16 cellular contexts compared by ENCODE assay signal in the genomic region with DNA sequence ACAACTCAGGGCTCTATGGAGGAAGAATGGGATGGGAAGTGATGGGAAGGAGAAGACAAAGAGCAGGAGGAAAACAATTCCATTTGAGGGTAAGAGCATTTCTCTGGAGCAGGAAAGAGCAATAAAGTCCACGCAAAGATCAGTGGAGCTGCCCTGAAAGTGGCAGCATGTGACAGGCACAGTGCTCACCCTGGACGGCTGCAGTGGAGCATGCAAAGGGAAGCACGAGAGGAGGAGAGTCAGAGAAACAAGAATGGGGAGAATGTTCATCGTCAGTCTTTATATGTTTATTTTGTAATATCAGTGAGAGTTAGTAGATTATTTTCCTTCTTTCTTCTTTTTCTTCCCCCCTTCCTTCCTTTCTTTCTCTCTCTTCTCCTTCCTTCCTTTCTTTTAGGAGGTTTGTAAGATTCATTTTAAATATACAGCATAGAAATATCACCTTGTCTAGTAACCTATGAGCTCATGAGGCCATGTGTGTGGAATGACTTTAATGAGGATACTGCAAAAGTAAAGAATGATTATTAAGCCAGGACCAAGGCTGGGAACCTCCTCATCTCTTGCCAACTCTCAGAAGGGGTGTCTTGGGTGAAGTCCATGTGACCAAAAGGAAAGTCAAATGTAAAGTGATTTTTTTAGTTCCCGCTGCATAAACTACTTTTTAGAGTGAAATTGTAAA.
A peak's percentile ranks its signal among the peaks of the same experiment; 100 is the strongest.
DNase-seq lines count a peak whose midpoint lies in the region; ATAC-seq and TF ChIP-seq lines count a peak whose summit lies in the region.
"Had no signal": no experiment of that assay in that cellular context is flagged by ENCODE, and none has a peak within 500 bp of the region (broad histone marks: within the 10 kb centered on the region; RNA-seq: fewer than 3 reads in every experiment).

No MANE protein-coding gene starts in this region.

- DNase-seq in NCI-H82 (lab: John Stamatoyannopoulos, UW) (peak; percentile 6), NCI-H82 treated with DMSO at 0.1 percent for 48 hours (lab: John Stamatoyannopoulos, UW; ENCODE audit: unreplicated experiment) (no peak), brain microvascular endothelial cell (peak; percentile 48), left lung (no peak), occipital lobe (lab: John Stamatoyannopoulos, UW) (no peak)
- DNase-seq in natural killer cell treated with Interleukin-12 subunit alpha and Interleukin-12 subunit beta and Interleukin-15 and Interleukin-18, amount 100 ng/mL, for 72 hours (ENCODE audit: low spot score), result no peak
- DNase-seq in stimulated activated naive B cell treated with anti-CD40 and anti-IgM and Interleukin-4, amounts not matched to agents 10 μg/mL and 1 μg/mL and 100 μg/mL, for 72 hours, result no peak
- DNase-seq: cortex of kidney, DMS153, left ventricle myocardium inferior, NCI-H2107 had no signal

- no peak for TF ChIP-seq CTCF in brain microvascular endothelial cell (IDR thresholded peaks at IDR 0.05; ENCODE audit: low read depth, low read length, missing control alignments)
- TF ChIP-seq CTCF in left lung (IDR thresholded peaks at IDR 0.05), result no peak

- peaks cover 18% of the 10 kb centered on the region for H3K9me3 Mint-ChIP-seq in natural killer cell treated with Interleukin-12 subunit alpha and Interleukin-12 subunit beta and Interleukin-15 and Interleukin-18, amount 100 ng/mL, for 72 hours
- H3K9me3 Mint-ChIP-seq in stimulated activated naive B cell treated with anti-CD40 and anti-IgM and Interleukin-4, amounts not matched to agents 10 μg/mL and 1 μg/mL and 100 μg/mL, for 72 hours, result peaks cover 5 to 10% of the 10 kb centered on the region in 2 donors

- H3K27me3 Mint-ChIP-seq in natural killer cell treated with Interleukin-12 subunit alpha and Interleukin-12 subunit beta and Interleukin-15 and Interleukin-18, amount 100 ng/mL, for 72 hours, result no peaks in the 10 kb centered on the region
- no peaks in the 10 kb centered on the region for H3K27me3 Mint-ChIP-seq in stimulated activated naive B cell treated with anti-CD40 and anti-IgM and Interleukin-4, amounts not matched to agents 10 μg/mL and 1 μg/mL and 100 μg/mL, for 72 hours
- H3K27me3 Mint-ChIP-seq: activated naive CD8-positive, alpha-beta T cell had no signal

- H3K36me3 ChIP-seq in brain microvascular endothelial cell (replicated peaks) (no peaks in the 10 kb centered on the region), left lung (no peaks in the 10 kb centered on the region)
- H3K36me3 ChIP-seq: gastrocnemius medialis, left ventricle myocardium inferior had no signal

- H3K36me3 Mint-ChIP-seq in natural killer cell treated with Interleukin-12 subunit alpha and Interleukin-12 subunit beta and Interleukin-15 and Interleukin-18, amount 100 ng/mL, for 72 hours, result peaks cover 5% of the 10 kb centered on the region
- no peaks in the 10 kb centered on the region for H3K36me3 Mint-ChIP-seq in stimulated activated naive B cell treated with anti-CD40 and anti-IgM and Interleukin-4, amounts not matched to agents 10 μg/mL and 1 μg/mL and 100 μg/mL, for 72 hours
- H3K36me3 Mint-ChIP-seq: activated naive CD8-positive, alpha-beta T cell had no signal

- no peaks in the 10 kb centered on the region for H3K4me1 Mint-ChIP-seq in natural killer cell treated with Interleukin-12 subunit alpha and Interleukin-12 subunit beta and Interleukin-15 and Interleukin-18, amount 100 ng/mL, for 72 hours (ENCODE audit: low read depth in 2 of 2)
- no peaks in the 10 kb centered on the region for H3K4me1 Mint-ChIP-seq in stimulated activated naive B cell treated with anti-CD40 and anti-IgM and Interleukin-4, amounts not matched to agents 10 μg/mL and 1 μg/mL and 100 μg/mL, for 72 hours

- no peak overlapping the region for H3K4me3 ChIP-seq in brain microvascular endothelial cell (ENCODE audit: low read depth, low read length)
- no peak overlapping the region for H3K4me3 ChIP-seq in left lung
- H3K4me3 ChIP-seq: gastrocnemius medialis, left ventricle myocardium inferior had no signal

- H3K9me3 ChIP-seq in left lung, result peaks cover 0 to 19% of the 10 kb centered on the region in 2 donors
- H3K9me3 ChIP-seq: gastrocnemius medialis had no signal

- peak overlapping the region; percentile 95 for H3K27ac ChIP-seq in brain microvascular endothelial cell
- H3K27ac ChIP-seq in left lung, result peak overlapping the region in 1 of 2 donors; percentile 40
- H3K27ac ChIP-seq: 22Rv1, gastrocnemius medialis, left ventricle myocardium inferior, parathyroid adenoma had no signal

- no peaks in the 10 kb centered on the region for H3K27me3 ChIP-seq in brain microvascular endothelial cell (replicated peaks)
- no peaks in the 10 kb centered on the region for H3K27me3 ChIP-seq in left lung
- H3K27me3 ChIP-seq: gastrocnemius medialis had no signal

- no peaks in the 10 kb centered on the region for H3K4me1 ChIP-seq in left lung
- H3K4me1 ChIP-seq: gastrocnemius medialis, left ventricle myocardium inferior, parathyroid adenoma had no signal

- peak; percentile 45 for ATAC-seq in left lung
- no peak for ATAC-seq in GM18861 (IDR thresholded peaks at IDR 0.05; ENCODE audit: unreplicated experiment)
- no peak for ATAC-seq in natural killer cell treated with Interleukin-12 subunit alpha and Interleukin-12 subunit beta and Interleukin-15 and Interleukin-18, amount 100 ng/mL, for 72 hours
- ATAC-seq in stimulated activated naive B cell treated with anti-CD40 and anti-IgM and Interleukin-4, amounts not matched to agents 10 μg/mL and 1 μg/mL and 100 μg/mL, for 72 hours (replicated peaks), result no peak

- H3K4me3 Mint-ChIP-seq in natural killer cell treated with Interleukin-12 subunit alpha and Interleukin-12 subunit beta and Interleukin-15 and Interleukin-18, amount 100 ng/mL, for 72 hours, result no peak overlapping the region
- H3K4me3 Mint-ChIP-seq in stimulated activated naive B cell treated with anti-CD40 and anti-IgM and Interleukin-4, amounts not matched to agents 10 μg/mL and 1 μg/mL and 100 μg/mL, for 72 hours, result no peak overlapping the region
- H3K4me3 Mint-ChIP-seq: activated naive CD8-positive, alpha-beta T cell had no signal

- no peak overlapping the region for H3K27ac Mint-ChIP-seq in natural killer cell treated with Interleukin-12 subunit alpha and Interleukin-12 subunit beta and Interleukin-15 and Interleukin-18, amount 100 ng/mL, for 72 hours
- H3K27ac Mint-ChIP-seq in stimulated activated naive B cell treated with anti-CD40 and anti-IgM and Interleukin-4, amounts not matched to agents 10 μg/mL and 1 μg/mL and 100 μg/mL, for 72 hours, result no peak overlapping the region
- H3K27ac Mint-ChIP-seq: activated naive CD8-positive, alpha-beta T cell had no signal

- in situ Hi-C loops in brain microvascular endothelial cell (cut with HindIII; ENCODE audit: low pct_ligation_motif_present, low sequenced_read_pairs), result no loop called here

- intact Hi-C loops in left lung (cut with DNase I), result no loop called here

Comparison
In these comparisons a context has a peak if more than half of its experiments do, and no peak if none do; other contexts are left out.
1. DNase-seq: peak in NCI-H82 (single experiment) and brain microvascular endothelial cell (single experiment); none in NCI-H82 treated with DMSO at 0.1 percent for 48 hours (single experiment), left lung (0 of 2), natural killer cell treated with Interleukin-12 subunit alpha and Interleukin-12 subunit beta and Interleukin-15 and Interleukin-18, amount 100 ng/mL, for 72 hours (single experiment), stimulated activated naive B cell treated with anti-CD40 and anti-IgM and Interleukin-4, amounts not matched to agents 10 μg/mL and 1 μg/mL and 100 μg/mL, for 72 hours (single experiment) and occipital lobe (single experiment).